Comparison of ENCODE assay signal across 20 cellular contexts in genomic region chr1:248710305-248710900, GRCh38. TPM values are rescaled to one million over a fixed set of nuclear protein-coding genes. Genes with fewer than 3 reads are reported as not detected.
"Had no signal": no experiment of that assay in that cellular context is flagged by ENCODE, and none has a peak within 500 bp of the region (broad histone marks: within the 10 kb centered on the region; RNA-seq: fewer than 3 reads in every experiment).

No MANE protein-coding gene starts in this region.

- H3K4me3 ChIP-seq: mucosa of descending colon, tibial nerve had no signal

- H3K79me2 ChIP-seq: parathyroid adenoma had no signal

- DNase-seq: activated CD4-positive, alpha-beta T cell treated with anti-CD3 and anti-CD28 coated beads for 4 hours; activated CD8-positive, alpha-beta T cell treated with anti-CD3 and anti-CD28 coated beads for 36 hours; activated gamma-delta T cell; activated T-cell treated with anti-CD3 and anti-CD28 coated beads, Interleukin-2, amount 50 U/mL, for 48 hours; caudate nucleus; mucosa of descending colon; naive thymus-derived CD4-positive, alpha-beta T cell; stimulated activated CD4-positive, alpha-beta T cell treated with anti-CD3 and anti-CD28 coated beads, Interleukin-4, amount 100 ng/mL, for 1 hour; stimulated activated naive B cell treated with anti-CD40 and anti-IgM and Interleukin-4, amounts not matched to agents 10 μg/mL and 1 μg/mL and 100 μg/mL, for 72 hours; substantia nigra had no signal

- H3K27me3 ChIP-seq: tibial nerve had no signal

- H3K36me3 ChIP-seq: tibial nerve had no signal

- H2AFZ ChIP-seq: parathyroid adenoma had no signal

- H3K27ac ChIP-seq: parathyroid adenoma, tibial nerve had no signal

- FAIRE-seq: colon, endometrium, islet of Langerhans, TTC549 had no signal

- ATAC-seq: activated CD8-positive, alpha-beta T cell treated with anti-CD3 and anti-CD28 coated beads for 36 hours; activated naive CD4-positive, alpha-beta T cell treated with anti-CD3 and anti-CD28 coated beads, Interleukin-2, amount 50 U/mL, for 72 hours; esophagus mucosa; mucosa of descending colon; naive thymus-derived CD4-positive, alpha-beta T cell; stimulated activated naive B cell treated with anti-CD40 and anti-IgM and Interleukin-4, amounts not matched to agents 10 μg/mL and 1 μg/mL and 100 μg/mL, for 72 hours; WTC11 had no signal

- H3K9ac ChIP-seq: parathyroid adenoma had no signal

- H3K4me1 ChIP-seq: parathyroid adenoma, tibial nerve had no signal

RNA-seq across cellular contexts. Expression of gene OR14I1, which starts 7.8 kb away (rescaled TPM):
- total RNA-seq: activated CD8-positive, alpha-beta T cell treated with anti-CD3 and anti-CD28 coated beads for 36 hours; activated naive CD4-positive, alpha-beta T cell treated with anti-CD3 and anti-CD28 coated beads, Interleukin-2, amount 50 U/mL, for 72 hours; esophagus mucosa; mucosa of descending colon; naive thymus-derived CD4-positive, alpha-beta T cell; renal cortical epithelial cell; tibial nerve; WTC11 had no signal
- polyA plus RNA-seq: naive thymus-derived CD4-positive, alpha-beta T cell had no signal

RNA-seq across cellular contexts. Expression of gene LYPD8, which starts 45.2 kb away (rescaled TPM):
- total RNA-seq: activated CD8-positive, alpha-beta T cell treated with anti-CD3 and anti-CD28 coated beads for 36 hours; activated naive CD4-positive, alpha-beta T cell treated with anti-CD3 and anti-CD28 coated beads, Interleukin-2, amount 50 U/mL, for 72 hours; esophagus mucosa; naive thymus-derived CD4-positive, alpha-beta T cell; tibial nerve; WTC11 had no signal
- polyA plus RNA-seq: naive thymus-derived CD4-positive, alpha-beta T cell had no signal

RNA-seq across cellular contexts. Expression of gene OR2T27, which starts 55.1 kb away (rescaled TPM):
- total RNA-seq: activated CD8-positive, alpha-beta T cell treated with anti-CD3 and anti-CD28 coated beads for 36 hours; activated naive CD4-positive, alpha-beta T cell treated with anti-CD3 and anti-CD28 coated beads, Interleukin-2, amount 50 U/mL, for 72 hours; esophagus mucosa; mucosa of descending colon; naive thymus-derived CD4-positive, alpha-beta T cell; renal cortical epithelial cell; tibial nerve; WTC11 had no signal
- polyA plus RNA-seq: naive thymus-derived CD4-positive, alpha-beta T cell had no signal
